Comparison of ENCODE assay signal across 7 cellular contexts in genomic region chr18:31057917-31058316, GRCh38. TPM values are rescaled to one million over a fixed set of nuclear protein-coding genes. Genes with fewer than 3 reads are reported as not detected.
"Had no signal": no experiment of that assay in that cellular context is flagged by ENCODE, and none has a peak within 500 bp of the region (broad histone marks: within the 10 kb centered on the region; RNA-seq: fewer than 3 reads in every experiment).

No MANE protein-coding gene starts in this region.

- H3K4me3 ChIP-seq: GM23248 had no signal

- DNase-seq: GM23248, GOT3, H7, HCEC 1CT, KG1 had no signal

- H3K9ac ChIP-seq: GM23248 had no signal

- FAIRE-seq: HepG2 had no signal

- H2AFZ ChIP-seq: GM23248 had no signal

- H3K27ac ChIP-seq: GM23248 had no signal

RNA-seq across cellular contexts. Expression of gene DSC3, which starts 15.4 kb away (rescaled TPM):
- total RNA-seq: GM23248 had no signal
- polyA plus RNA-seq: GM23248, IgD-negative memory B cell had no signal

RNA-seq across cellular contexts. Expression of gene DSC2, which starts 44.3 kb away (rescaled TPM):
- total RNA-seq: GM23248 had no signal
- polyA plus RNA-seq: GM23248, IgD-negative memory B cell had no signal
